In genomic region chr16:56278196-56278855, GRCh38 we compare ENCODE assay signal across 1 cellular context.
TF ChIP-seq lines count a peak whose summit lies in the region.

No MANE protein-coding gene starts in this region.

TF ChIP-seq in H1, 55 proteins besides CTCF, POLR2A, EP300 and RAD21 (continued from another document):
- TF ChIP-seq PHF8 (conservative IDR thresholded peaks at IDR 0.05; ENCODE audit: low read depth, low read length) (no peak), CREB1 (IDR thresholded peaks at IDR 0.05) (no peak), RNF2 (IDR thresholded peaks at IDR 0.05; ENCODE audit: borderline replicate concordance, low read depth, low read length, missing control alignments, poor library complexity, severe bottlenecking) (no peak), CHD7 (IDR thresholded peaks at IDR 0.05; ENCODE audit: insufficient replicate concordance, low read length) (no peak)
TF ChIP-seq in H1: peak in this region for 0.
